ENCODE assay signal across 10 cellular contexts in genomic region chr7:116802144-116802747, GRCh38.
DNase-seq lines count a peak whose midpoint lies in the region; ATAC-seq and TF ChIP-seq lines count a peak whose summit lies in the region.
"Had no signal": no experiment of that assay in that cellular context is flagged by ENCODE, and none has a peak within 500 bp of the region (broad histone marks: within the 10 kb centered on the region; RNA-seq: fewer than 3 reads in every experiment).

No MANE protein-coding gene starts in this region.

- H3K9me3 Mint-ChIP-seq in neural progenitor cell = no peaks in the 10 kb centered on the region
- H3K9me3 Mint-ChIP-seq: central memory CD8-positive, alpha-beta T cell had no signal

- H3K27me3 Mint-ChIP-seq in neural progenitor cell (ENCODE audit: insufficient read depth, low read depth) = no peaks in the 10 kb centered on the region

- no peaks in the 10 kb centered on the region for H3K36me3 Mint-ChIP-seq in neural progenitor cell
- H3K36me3 Mint-ChIP-seq: activated CD8-positive, alpha-beta memory T cell treated with anti-CD3 and anti-CD28 coated beads, Interleukin-2, amount 10 ng/mL, durations not matched to agents 7 days and 5 days had no signal

- no peak overlapping the region for H3K4me3 Mint-ChIP-seq in neural progenitor cell
- H3K4me3 Mint-ChIP-seq: activated CD8-positive, alpha-beta memory T cell treated with anti-CD3 and anti-CD28 coated beads, Interleukin-2, amount 10 ng/mL, durations not matched to agents 7 days and 5 days; central memory CD8-positive, alpha-beta T cell had no signal

- peaks cover 14% of the 10 kb centered on the region for H3K4me1 Mint-ChIP-seq in neural progenitor cell

- H3K4me1 ChIP-seq in neural progenitor cell = peaks cover 17% of the 10 kb centered on the region

- no peak overlapping the region for H3K4me3 ChIP-seq in neural progenitor cell

- no peaks in the 10 kb centered on the region for H3K27me3 ChIP-seq in neural progenitor cell

- H4K20me1 ChIP-seq in neural progenitor cell (ENCODE audit: low read depth) = no peaks in the 10 kb centered on the region

- no peak overlapping the region for H3K9ac ChIP-seq in neural progenitor cell

- no peaks in the 10 kb centered on the region for H3K36me3 ChIP-seq in neural progenitor cell

- H3F3A ChIP-seq in neural progenitor cell (ENCODE audit: low read depth) = peaks cover 6% of the 10 kb centered on the region

- H3K4me2 ChIP-seq in neural progenitor cell = peak overlapping the region; percentile 42

- H2AFZ ChIP-seq in neural progenitor cell (replicated peaks) = no peak overlapping the region

- no peaks in the 10 kb centered on the region for H3K79me2 ChIP-seq in neural progenitor cell (ENCODE audit: low read depth)

- DNase-seq in AG08395 (ENCODE audit: low spot score) (peak; percentile 56), M059J (ENCODE audit: low read depth) (peak; percentile 86), caudate nucleus (lab: John Stamatoyannopoulos, UW) (no peak), neural progenitor cell (ENCODE audit: low spot score) (peak; percentile 67), erythroblast (lab: John Stamatoyannopoulos, UW) (no peak), DMS153 (lab: John Stamatoyannopoulos, UW) (no peak)
- no peak for DNase-seq in activated effector memory CD4-positive, alpha-beta T cell treated with anti-CD3 and anti-CD28 coated beads, Interleukin-2, amount 50 U/mL, for 16 hours

- peak overlapping the region; percentile 85 for H3K27ac ChIP-seq in caudate nucleus (ENCODE audit: low read depth, low read length)
- peak overlapping the region; percentile 36 for H3K27ac ChIP-seq in neural progenitor cell

- TF ChIP-seq CTCF in neural progenitor cell (IDR thresholded peaks at IDR 0.05) = no peak

- no peak overlapping the region for H3K27ac Mint-ChIP-seq in neural progenitor cell
- H3K27ac Mint-ChIP-seq: activated CD8-positive, alpha-beta memory T cell treated with anti-CD3 and anti-CD28 coated beads, Interleukin-2, amount 10 ng/mL, durations not matched to agents 7 days and 5 days had no signal

- H3K9me3 ChIP-seq in neural progenitor cell (ENCODE audit: low read depth) = no peaks in the 10 kb centered on the region

- no peak for ATAC-seq in HG03025 (IDR thresholded peaks at IDR 0.05; ENCODE audit: low FRiP score, unreplicated experiment)

- no peak for TF ChIP-seq POLR2A in erythroblast (IDR thresholded peaks at IDR 0.05; ENCODE audit: low read length)

Comparison
In these comparisons a context has a peak if more than half of its experiments do, and no peak if none do; other contexts are left out.
1. DNase-seq: peak in AG08395 (single experiment), M059J (single experiment) and neural progenitor cell (single experiment); none in caudate nucleus (0 of 61), erythroblast (0 of 2), activated effector memory CD4-positive, alpha-beta T cell treated with anti-CD3 and anti-CD28 coated beads, Interleukin-2, amount 50 U/mL, for 16 hours (single experiment) and DMS153 (single experiment).